Comparison of ENCODE assay signal across 15 cellular contexts in genomic region chrX:100083146-100083715, GRCh38.
"Had no signal": no experiment of that assay in that cellular context is flagged by ENCODE, and none has a peak within 500 bp of the region (broad histone marks: within the 10 kb centered on the region; RNA-seq: fewer than 3 reads in every experiment).

No MANE protein-coding gene starts in this region.

- H3K36me3 Mint-ChIP-seq: stimulated activated effector memory CD8-positive, alpha-beta T cell treated with anti-CD3 and anti-CD28 coated beads, Interleukin-12 subunit alpha, Interleukin-12 subunit beta, amount 100 ng/mL, for 72 hours had no signal

- H3K4me3 ChIP-seq: coronary artery, lung had no signal

- ATAC-seq: left colon; stimulated activated effector memory CD8-positive, alpha-beta T cell treated with anti-CD3 and anti-CD28 coated beads, Interleukin-12 subunit alpha, Interleukin-12 subunit beta, amount 100 ng/mL, for 72 hours had no signal

- DNase-seq: activated CD4-positive, CD25-positive, alpha-beta regulatory T cell treated with anti-CD3 and anti-CD28 coated beads, Interleukin-2, amount 50 U/mL, for 72 hours; activated naive CD4-positive, alpha-beta T cell treated with anti-CD3 and anti-CD28 coated beads, Interleukin-2, amount 50 U/mL, for 16 hours; central memory CD4-positive, alpha-beta T cell; effector CD4-positive, alpha-beta T cell; foreskin fibroblast; glutamatergic neuron; hypothalamus; left colon; midbrain had no signal

- H3K27ac Mint-ChIP-seq: activated T-helper 2 cell treated with anti-CD3 and anti-CD28 coated beads, Interferon-gamma antibody, Interleukin-2, Interleukin-4, amounts not matched to agents 10 μg/mL and 5 μg/mL and 100 μg/mL, durations not matched to agents 14 hours and 24 hours and 36 hours; stimulated activated effector memory CD8-positive, alpha-beta T cell treated with anti-CD3 and anti-CD28 coated beads, Interleukin-12 subunit alpha, Interleukin-12 subunit beta, amount 100 ng/mL, for 72 hours had no signal

- H3K79me2 ChIP-seq: parathyroid adenoma had no signal

- H3K4me1 ChIP-seq: parathyroid adenoma had no signal

- H3K4me3 Mint-ChIP-seq: neural crest cell; stimulated activated effector memory CD8-positive, alpha-beta T cell treated with anti-CD3 and anti-CD28 coated beads, Interleukin-12 subunit alpha, Interleukin-12 subunit beta, amount 100 ng/mL, for 72 hours had no signal

- H3K9ac ChIP-seq: parathyroid adenoma had no signal

- H3K9me3 Mint-ChIP-seq: activated T-helper 2 cell treated with anti-CD3 and anti-CD28 coated beads, Interferon-gamma antibody, Interleukin-2, Interleukin-4, amounts not matched to agents 10 μg/mL and 5 μg/mL and 100 μg/mL, durations not matched to agents 14 hours and 24 hours and 36 hours had no signal

- H3K27ac ChIP-seq: coronary artery, parathyroid adenoma had no signal

- H3K4me1 Mint-ChIP-seq: stimulated activated effector memory CD8-positive, alpha-beta T cell treated with anti-CD3 and anti-CD28 coated beads, Interleukin-12 subunit alpha, Interleukin-12 subunit beta, amount 100 ng/mL, for 72 hours had no signal

- H2AFZ ChIP-seq: parathyroid adenoma had no signal
